In genomic region chr20:36773123-36773547, GRCh38 we compare ENCODE assay signal across 8 cellular contexts. TPM values are rescaled to one million over a fixed set of nuclear protein-coding genes. Genes with fewer than 3 reads are reported as not detected.
DNase-seq lines count a peak whose midpoint lies in the region; ATAC-seq and TF ChIP-seq lines count a peak whose summit lies in the region.

No MANE protein-coding gene starts in this region.

- no peak for TF ChIP-seq POLR2A in prostate gland (IDR thresholded peaks at IDR 0.05)

- H3K36me3 ChIP-seq in right atrium auricular region (no peaks in the 10 kb centered on the region), prostate gland (no peaks in the 10 kb centered on the region)

- WGBS in prostate gland, result under 1% methylated on average over 19 of the region's 19 CpGs

- H3K4me3 ChIP-seq in right atrium auricular region (peak overlapping the region; percentile 62 to 73), prostate gland (peak overlapping the region; percentile 67 to 82)

- H3K27me3 ChIP-seq in right atrium auricular region (no peaks in the 10 kb centered on the region), prostate gland (replicated peaks; ENCODE audit: insufficient read depth) (no peaks in the 10 kb centered on the region)

- no peak for ATAC-seq in Right ventricle myocardium inferior
- peak; percentile 7 for ATAC-seq in esophagus mucosa
- no peak for ATAC-seq in HG03159 (IDR thresholded peaks at IDR 0.05; ENCODE audit: unreplicated experiment)

- H3K4me1 ChIP-seq in right atrium auricular region, result peaks cover 0 to 23% of the 10 kb centered on the region in 2 donors
- peaks cover 8% of the 10 kb centered on the region for H3K4me1 ChIP-seq in prostate gland (replicated peaks)

- DNase-seq in right atrium auricular region (ENCODE audit: low spot score), result no peak
- DNase-seq in Right ventricle myocardium inferior (ENCODE audit: missing footprints), result no peak
- peak; percentile 15 for DNase-seq in RPMI8226
- DNase-seq in prostate gland (ENCODE audit: low spot score), result no peak
- no peak for DNase-seq in A172 (ENCODE audit: low spot score)
- DNase-seq in midbrain (lab: John Stamatoyannopoulos, UW), result no peak

- no peak for TF ChIP-seq CTCF in right atrium auricular region (IDR thresholded peaks at IDR 0.05)
- TF ChIP-seq CTCF in prostate gland (IDR thresholded peaks at IDR 0.05), result no peak

- intact Hi-C loops in Right ventricle myocardium inferior (cut with DNase I) (no loop called here), prostate gland (cut with DNase I) (loop anchor here (5.0 kb wide), 1 partner anchor 89 kb away; a partner anchor contains a TSS)

- H3K27ac ChIP-seq in right atrium auricular region (peak overlapping the region; percentile 95 to 99), prostate gland (peak overlapping the region; percentile 94 to 97)

- H3K9me3 ChIP-seq in right atrium auricular region (no peaks in the 10 kb centered on the region), prostate gland (no peaks in the 10 kb centered on the region)

RNA-seq across cellular contexts. Expression of gene DSN1, which starts 0.4 kb away (rescaled TPM):
- total RNA-seq in right atrium auricular region, result 1 to 10 TPM; 3.1 to 6.3 TPM
- 4.4 TPM for total RNA-seq in Right ventricle myocardium inferior
- total RNA-seq in esophagus mucosa, result 8.9 TPM
- total RNA-seq in prostate gland, result 10 to 100 TPM; 13.0 to 17.1 TPM
- total RNA-seq in A172 (2014; rRNA removed; shearing (Covaris generic)), result 59.7 and 66.7 TPM in 2 replicates

RNA-seq across cellular contexts. Expression of gene NDRG3, which starts 27.2 kb away (rescaled TPM):
- 10 to 100 TPM; 19.7 to 33.9 TPM for total RNA-seq in right atrium auricular region
- total RNA-seq in Right ventricle myocardium inferior, result 27.9 TPM
- 15.3 TPM for total RNA-seq in esophagus mucosa
- total RNA-seq in prostate gland, result 100 to 1,000 TPM in 1 of 2 donors, 10 to 100 TPM in 1; 42.8 to 127 TPM
- 49.7 and 54.6 TPM in 2 replicates for total RNA-seq in A172 (2014; rRNA removed; shearing (Covaris generic))
